In genomic region chr4:113593400-113594230, GRCh38 we compare ENCODE assay signal across 11 cellular contexts.
DNase-seq lines count a peak whose midpoint lies in the region; ATAC-seq and TF ChIP-seq lines count a peak whose summit lies in the region.
"Had no signal": no experiment of that assay in that cellular context is flagged by ENCODE, and none has a peak within 500 bp of the region (broad histone marks: within the 10 kb centered on the region; RNA-seq: fewer than 3 reads in every experiment).

No MANE protein-coding gene starts in this region.

- TF ChIP-seq POLR2A in heart left ventricle (IDR thresholded peaks at IDR 0.05): no peak

- DNase-seq in heart left ventricle (no peak), NCI-H2081 (lab: John Stamatoyannopoulos, UW) (no peak), foreskin fibroblast (no peak), HPDE6-E6E7 (ENCODE audit: extremely low spot score) (no peak)
- DNase-seq in stimulated activated CD4-positive, alpha-beta T cell treated with anti-CD3 and anti-CD28 coated beads, Interleukin-12 subunit alpha, Interleukin-12 subunit beta, amount 100 ng/mL, for 4 hours: no peak
- DNase-seq: activated naive CD4-positive, alpha-beta T cell treated with anti-CD3 and anti-CD28 coated beads, Interleukin-2, amount 10 ng/mL, durations not matched to agents 7 days and 5 days; effector CD8-positive, alpha-beta T cell had no signal

- peak; percentile 51 for ATAC-seq in GM18870 (IDR thresholded peaks at IDR 0.05; ENCODE audit: unreplicated experiment)
- peak; percentile 80 for ATAC-seq in GM21576 (IDR thresholded peaks at IDR 0.05; ENCODE audit: unreplicated experiment)
- peak; percentile 64 for ATAC-seq in HG03378 (IDR thresholded peaks at IDR 0.05; ENCODE audit: unreplicated experiment)
- ATAC-seq in heart left ventricle: peak in 1 of 4 donors; percentile 32

- H3K4me1 ChIP-seq in heart left ventricle: peaks cover 0 to 37% (median 15%) of the 10 kb centered on the region in 12 donors

- peak overlapping the region in 8 of 12 donors; percentile 24 to 62 (median 38) for H3K27ac ChIP-seq in heart left ventricle
- H3K27ac ChIP-seq: neutrophil had no signal

- no peak overlapping the region for H3K4me3 ChIP-seq in heart left ventricle
- H3K4me3 ChIP-seq in foreskin fibroblast (ENCODE audit: low read depth in 1 of 2, low read length in 2 of 2): no peak overlapping the region

- 87 to 93% (median 90%) methylated on average over 1 of the region's 1 CpG for WGBS in heart left ventricle, 4 donors

- intact Hi-C loops in heart left ventricle (cut with DNase I): no loop called here

- no peaks in the 10 kb centered on the region for H3K9me3 ChIP-seq in heart left ventricle
- H3K9me3 ChIP-seq: neutrophil had no signal

- no peaks in the 10 kb centered on the region for H3K27me3 ChIP-seq in heart left ventricle
- H3K27me3 ChIP-seq: neutrophil had no signal

- H3K36me3 ChIP-seq in heart left ventricle: peaks cover 0 to 9% (median 0%) of the 10 kb centered on the region in 9 donors
- H3K36me3 ChIP-seq: neutrophil had no signal

- TF ChIP-seq CTCF in heart left ventricle (IDR thresholded peaks at IDR 0.05): no peak
- TF ChIP-seq CTCF in foreskin fibroblast (IDR thresholded peaks at IDR 0.05; ENCODE audit: low read depth, low read length): no peak
